Comparison of ENCODE assay signal across 8 cellular contexts in genomic region chr3:31610700-31611275, GRCh38.
A peak's percentile ranks its signal among the peaks of the same experiment; 100 is the strongest.
DNase-seq lines count a peak whose midpoint lies in the region; ATAC-seq and TF ChIP-seq lines count a peak whose summit lies in the region.

No MANE protein-coding gene starts in this region.

- intact Hi-C loops in body of pancreas (cut with DNase I) (no loop called here), aorta (cut with DNase I) (loop anchor here in 1 of 2 donors (5.0 kb wide), 1 partner anchor 157 kb away; no protein-coding TSS in a partner anchor)

- TF ChIP-seq CTCF in body of pancreas (IDR thresholded peaks at IDR 0.05) = peak in 6 of 7 experiments; percentile 23 to 54 (median 46)

- H3K27ac ChIP-seq in body of pancreas (no peak overlapping the region), aorta (ENCODE audit: low read depth in 1 of 2, low read length in 2 of 2) (no peak overlapping the region)

- H3K4me1 ChIP-seq in body of pancreas = peaks cover 21% of the 10 kb centered on the region
- no peaks in the 10 kb centered on the region for H3K4me1 ChIP-seq in aorta (ENCODE audit: control insufficient read depth in 1 of 2, insufficient read depth in 2 of 2, low read length in 2 of 2)

- 88 to 95% methylated on average over 1 of the region's 1 CpG for WGBS in body of pancreas, 2 donors
- whole genome bisulfite sequencing in aorta, 2 donors = 83 to 92% methylated on average over 1 of the region's 1 CpG

- peaks cover 0 to 15% (median 0%) of the 10 kb centered on the region in 3 donors for H3K9me3 ChIP-seq in body of pancreas
- peaks cover 6% of the 10 kb centered on the region for H3K9me3 ChIP-seq in aorta (ENCODE audit: control insufficient read depth, low read length)

- H3K4me3 ChIP-seq in body of pancreas (no peak overlapping the region), aorta (ENCODE audit: low read length in 2 of 2) (no peak overlapping the region)

- no peak for TF ChIP-seq POLR2A in body of pancreas (IDR thresholded peaks at IDR 0.05)
- TF ChIP-seq POLR2A in GM18505 (IDR thresholded peaks at IDR 0.05; ENCODE audit: borderline replicate concordance, extremely low read depth, insufficient read depth, insufficient read length) = no peak

- H3K36me3 ChIP-seq in body of pancreas (replicated peaks in 1 of 2; ENCODE audit: insufficient read depth in 1 of 2, low read depth in 2 of 2) (no peaks in the 10 kb centered on the region), aorta (ENCODE audit: control insufficient read depth in 1 of 2, insufficient read depth in 2 of 2, low read length in 1 of 2) (peaks cover 0 to 3% of the 10 kb centered on the region in 2 donors)

- ATAC-seq in body of pancreas = no peak
- ATAC-seq in left lobe of liver = peak; percentile 63
- ATAC-seq in HG03139 (IDR thresholded peaks at IDR 0.05; ENCODE audit: unreplicated experiment) = no peak
- ATAC-seq in GM18505 (IDR thresholded peaks at IDR 0.05; ENCODE audit: unreplicated experiment) = no peak
- ATAC-seq in aorta (ENCODE audit: low FRiP score) = no peak
- no peak for ATAC-seq in GM19023 (IDR thresholded peaks at IDR 0.05; ENCODE audit: unreplicated experiment)

- no peaks in the 10 kb centered on the region for H3K27me3 ChIP-seq in body of pancreas
- H3K27me3 ChIP-seq in aorta (ENCODE audit: control insufficient read depth in 1 of 2, insufficient read depth in 2 of 2, low read length in 1 of 2) = no peaks in the 10 kb centered on the region

- DNase-seq in AG20443 (ENCODE audit: low spot score) = peak; percentile 38
- DNase-seq in HS-27A (ENCODE audit: low read depth) = peak; percentile 12
- peak in 2 of 4 donors; percentile 8 to 13 for DNase-seq in body of pancreas
- DNase-seq in left lobe of liver (ENCODE audit: low spot score) = no peak
- DNase-seq in aorta = no peak

Comparison
In these comparisons a context has a peak if more than half of its experiments do, and no peak if none do; other contexts are left out.
1. DNase-seq: peak in AG20443 (single experiment) and HS-27A (single experiment); none in left lobe of liver (single experiment) and aorta (0 of 2).